Comparison of ENCODE assay signal across 16 cellular contexts in the genomic region with DNA sequence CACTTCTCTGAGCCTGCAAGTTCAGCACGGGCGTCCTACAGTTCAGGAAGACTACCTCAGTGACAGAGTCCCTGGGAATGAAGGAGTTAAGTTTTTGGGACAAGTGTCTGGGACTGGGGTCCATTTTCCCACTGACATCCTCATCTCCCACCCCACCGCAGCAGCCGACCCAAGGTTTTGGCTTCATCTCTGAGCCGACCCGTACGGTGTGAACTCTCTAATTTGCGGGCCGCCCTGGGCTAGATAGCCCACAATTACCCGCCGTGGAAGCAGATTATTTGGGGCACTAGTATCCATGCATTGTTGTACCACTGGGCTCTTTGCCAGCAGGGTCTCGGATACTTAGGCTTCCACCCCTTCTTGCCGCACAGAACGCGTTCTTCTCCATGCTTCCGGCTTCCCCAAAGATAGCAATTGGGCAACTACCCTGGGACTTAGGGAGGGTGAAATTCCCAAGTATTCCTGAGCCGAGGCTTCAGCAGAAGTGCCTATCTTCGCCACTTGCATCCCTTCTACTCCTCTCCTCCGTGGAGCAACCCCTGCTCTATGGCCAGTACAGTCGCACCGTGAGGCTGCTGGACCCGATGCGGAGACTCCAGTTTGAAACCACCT. TPM values are rescaled to one million over a fixed set of nuclear protein-coding genes. Genes with fewer than 3 reads are reported as not detected.
"Had no signal": no experiment of that assay in that cellular context is flagged by ENCODE, and none has a peak within 500 bp of the region (broad histone marks: within the 10 kb centered on the region; RNA-seq: fewer than 3 reads in every experiment).

No MANE protein-coding gene starts in this region.

- H3K4me1 ChIP-seq: ascending aorta, heart right ventricle, lower lobe of right lung, pancreas, uterus had no signal

- DNase-seq: activated CD4-positive, alpha-beta memory T cell treated with anti-CD3 and anti-CD28 coated beads for 36 hours; activated CD8-positive, alpha-beta memory T cell treated with anti-CD3 and anti-CD28 coated beads, Interleukin-2, amount 10 ng/mL, durations not matched to agents 7 days and 5 days; activated naive CD4-positive, alpha-beta T cell treated with anti-CD3 and anti-CD28 coated beads, Interleukin-2, amount 10 ng/mL, durations not matched to agents 7 days and 5 days; activated T-cell treated with anti-CD3 and anti-CD28 coated beads, Interleukin-2, amount 50 U/mL, for 1 hour; erythroblast; heart right ventricle; lower lobe of right lung; stimulated activated CD4-positive, alpha-beta T cell treated with anti-CD3 and anti-CD28 coated beads, Interleukin-1b, Interleukin-23, amount 100 ng/mL, for 48 hours; uterus had no signal

- H3K9me3 ChIP-seq: ascending aorta, gastroesophageal sphincter, heart right ventricle, lower lobe of right lung, pancreas, uterus had no signal

- H3K4me3 ChIP-seq: ascending aorta, heart right ventricle, lower lobe of right lung, pancreas, uterus had no signal

- H3K27ac ChIP-seq: ascending aorta, gastroesophageal sphincter, heart right ventricle, lower lobe of right lung, pancreas, uterus, VCaP had no signal

- ATAC-seq: activated CD8-positive, alpha-beta memory T cell treated with anti-CD3 and anti-CD28 coated beads, Interleukin-2, amount 10 ng/mL, durations not matched to agents 7 days and 5 days; gastroesophageal sphincter; heart right ventricle; lower lobe of right lung; pancreas had no signal

- FAIRE-seq: pancreas had no signal

- H3K36me3 ChIP-seq: ascending aorta, gastroesophageal sphincter, heart right ventricle, lower lobe of right lung, pancreas, uterus had no signal

RNA-seq across cellular contexts. Expression of a gene that starts 2.4 kb away (rescaled TPM):
- total RNA-seq: activated CD4-positive, alpha-beta memory T cell treated with anti-CD3 and anti-CD28 coated beads for 36 hours; activated CD8-positive, alpha-beta memory T cell treated with anti-CD3 and anti-CD28 coated beads, Interleukin-2, amount 10 ng/mL, durations not matched to agents 7 days and 5 days; activated T-helper 2 cell treated with anti-CD3 and anti-CD28 coated beads, Interferon-gamma antibody, Interleukin-2, Interleukin-4, amounts not matched to agents 10 μg/mL and 5 μg/mL and 100 μg/mL, durations not matched to agents 14 hours and 24 hours and 36 hours; ascending aorta; heart right ventricle; lower lobe of right lung; T-helper 1 cell treated with Interleukin-12 subunit alpha and Interleukin-12 subunit beta and Interleukin-4 antibody, amounts not matched to agents 30 ng/mL and 1 ng/mL, for 36 hours had no signal
- polyA plus RNA-seq: pancreas, thymus had no signal
